Comparison of ENCODE assay signal across 12 cellular contexts in genomic region chr5:149679876-149680809, GRCh38. TPM values are rescaled to one million over a fixed set of nuclear protein-coding genes. Genes with fewer than 3 reads are reported as not detected.
A peak's percentile ranks its signal among the peaks of the same experiment; 100 is the strongest.
DNase-seq lines count a peak whose midpoint lies in the region; ATAC-seq and TF ChIP-seq lines count a peak whose summit lies in the region.
"Had no signal": no experiment of that assay in that cellular context is flagged by ENCODE, and none has a peak within 500 bp of the region (broad histone marks: within the 10 kb centered on the region; RNA-seq: fewer than 3 reads in every experiment).

No MANE protein-coding gene starts in this region.

- ATAC-seq in GM18520 (IDR thresholded peaks at IDR 0.05; ENCODE audit: unreplicated experiment) (peak; percentile 22), HG02588 (IDR thresholded peaks at IDR 0.05; ENCODE audit: unreplicated experiment) (peak; percentile 34), HG03571 (IDR thresholded peaks at IDR 0.05; ENCODE audit: unreplicated experiment) (peak; percentile 31), right cardiac atrium (peak; percentile 4 to 26), left lung (no peak)

- no peak overlapping the region for H3K4me3 ChIP-seq in right cardiac atrium (ENCODE audit: low read length)
- H3K4me3 ChIP-seq in left lung: no peak overlapping the region
- H3K4me3 ChIP-seq: pancreas had no signal

- WGBS in right cardiac atrium: 56% methylated on average over 7 of the region's 7 CpGs

- DNase-seq in right cardiac atrium: peak in 1 of 3 donors; percentile 69
- DNase-seq in RWPE1 (ENCODE audit: low spot score): no peak
- no peak for DNase-seq in GM13976 (ENCODE audit: low spot score)
- no peak for DNase-seq in stimulated activated naive CD4-positive, alpha-beta T cell (lab: John Stamatoyannopoulos, UW)
- DNase-seq in left lung: no peak
- DNase-seq: activated CD4-positive, alpha-beta T cell treated with anti-CD3 and anti-CD28 coated beads, Interleukin-2, amount 10 ng/mL, durations not matched to agents 7 days and 5 days; DMS53; stimulated activated CD8-positive, alpha-beta memory T cell treated with anti-CD3 and anti-CD28 coated beads, Interleukin-4, amount 100 ng/mL, for 48 hours had no signal

- POLR2A ChIA-PET in RWPE1 (lab: Yijun Ruan, JAX; ENCODE audit: low non-redundant PET): no interaction called here

- H3K27ac ChIP-seq in right cardiac atrium (ENCODE audit: low read length) (peak overlapping the region; percentile 93), RWPE1 (no peak overlapping the region), left lung (peak overlapping the region in 1 of 2 donors; percentile 79)
- H3K27ac ChIP-seq: pancreas had no signal

- H3K4me1 ChIP-seq in right cardiac atrium (ENCODE audit: control insufficient read depth, insufficient read depth, low read length): peaks cover 17% of the 10 kb centered on the region
- H3K4me1 ChIP-seq in left lung: peaks cover 0 to 60% of the 10 kb centered on the region in 2 donors
- H3K4me1 ChIP-seq: pancreas had no signal

- in situ Hi-C loops in GM13976 (cut with MboI; ENCODE audit: low sequenced_read_pairs, unreplicated experiment): no loop called here

- intact Hi-C loops in right cardiac atrium (cut with DNase I): no loop called here
- intact Hi-C loops in left lung (cut with DNase I): no loop called here

- no peaks in the 10 kb centered on the region for H3K9me3 ChIP-seq in right cardiac atrium (ENCODE audit: control insufficient read depth, low read length)
- H3K9me3 ChIP-seq in left lung: no peaks in the 10 kb centered on the region
- H3K9me3 ChIP-seq: pancreas had no signal

- no peaks in the 10 kb centered on the region for H3K36me3 ChIP-seq in left lung
- H3K36me3 ChIP-seq: pancreas had no signal

- CTCF ChIA-PET in RWPE1 (lab: Yijun Ruan, JAX): interaction anchor here (0.6 to 0.8 kb wide), 3 partner anchors 13 to 1559 kb away, joined by 3 to 5 read pairs (median 4); no protein-coding TSS in a partner anchor

- TF ChIP-seq CTCF in RWPE1 (conservative IDR thresholded peaks at IDR 0.05; ENCODE audit: low read depth) (no peak), GM13976 (IDR thresholded peaks at IDR 0.05; ENCODE audit: borderline replicate concordance, control extremely low read depth, extremely low read depth, insufficient read depth, missing control alignments) (no peak), left lung (IDR thresholded peaks at IDR 0.05) (no peak)

- H3K27me3 ChIP-seq in right cardiac atrium (ENCODE audit: control insufficient read depth, insufficient read depth): no peaks in the 10 kb centered on the region
- no peaks in the 10 kb centered on the region for H3K27me3 ChIP-seq in left lung
- H3K27me3 ChIP-seq: pancreas had no signal

RNA-seq across cellular contexts. Expression of gene PPARGC1B, which starts 50.0 kb away (rescaled TPM):
- total RNA-seq in right cardiac atrium: 10 to 100 TPM; 11.9 to 17.5 (median 13.6) TPM
- polyA plus RNA-seq in right cardiac atrium: 4.5 TPM
- 1 to 10 TPM; 3.6 to 7.3 TPM for total RNA-seq in left lung
